1 cellular context compared by ENCODE assay signal in genomic region chr13:39976481-39976880, GRCh38.
TF ChIP-seq lines count a peak whose summit lies in the region.

No MANE protein-coding gene starts in this region.

TF ChIP-seq in GM23338, 12 proteins besides CTCF, POLR2A, EP300 and RAD21 (continued from another document):
- TF ChIP-seq STAT1 (IDR thresholded peaks at IDR 0.05; ENCODE audit: unreplicated experiment) (no peak), EZH2phosphoT487 (IDR thresholded peaks at IDR 0.05; ENCODE audit: unreplicated experiment) (no peak), POLR2AphosphoS5 (IDR thresholded peaks at IDR 0.05; ENCODE audit: low read depth) (no peak), ETS1 (IDR thresholded peaks at IDR 0.05) (no peak), ZNF331 (CRISPR knock-in tag; IDR thresholded peaks at IDR 0.05; ENCODE audit: low read depth) (no peak)
